15 cellular contexts compared by ENCODE assay signal in the genomic region with DNA sequence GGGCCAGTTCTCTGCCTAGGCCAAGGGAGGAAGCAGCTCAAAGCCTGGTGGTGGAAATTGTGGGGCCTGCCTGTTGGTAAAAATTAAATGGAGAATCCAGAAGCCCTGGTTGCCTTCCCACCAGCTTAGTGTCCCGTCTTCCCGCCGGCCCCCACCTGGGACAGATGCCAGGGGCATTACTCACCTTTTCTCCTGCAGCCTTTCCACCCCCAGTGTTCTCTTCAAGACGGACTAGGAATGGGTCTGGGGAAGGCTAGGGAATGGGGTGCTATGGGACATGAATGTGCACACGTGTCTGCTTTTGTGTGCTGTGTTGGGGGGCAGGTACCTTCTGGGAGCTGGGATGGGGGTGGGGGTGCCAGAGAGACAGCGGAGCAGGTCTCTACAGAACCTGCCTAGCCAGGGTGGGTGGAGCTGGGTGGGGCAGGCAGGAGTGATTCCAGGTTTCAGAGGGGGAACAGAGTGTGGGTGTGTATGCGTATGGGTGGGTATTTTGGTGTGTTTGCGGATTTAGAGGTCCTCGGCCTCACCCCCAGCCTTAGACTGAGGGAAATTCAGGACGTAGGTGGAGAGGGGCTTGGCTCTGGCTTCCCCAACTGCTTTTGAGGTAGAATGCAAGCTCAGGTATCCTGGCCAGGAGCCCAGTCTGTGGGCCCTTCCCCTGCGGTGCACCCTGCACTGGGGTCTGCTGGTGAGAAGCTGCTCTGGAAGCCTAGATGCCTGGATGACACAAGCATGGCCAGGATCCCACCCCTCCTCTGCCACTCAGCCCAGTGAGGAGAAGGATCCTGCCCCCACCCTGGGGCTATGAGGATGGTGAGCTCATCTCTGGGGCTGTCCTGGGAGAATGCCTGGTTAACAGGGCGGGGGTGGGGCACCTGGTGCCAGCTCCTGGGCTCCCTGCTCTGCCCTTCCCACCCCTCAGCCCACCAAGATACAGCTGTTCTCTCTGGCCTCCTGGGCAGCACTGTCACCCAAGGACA. TPM values are rescaled to one million over a fixed set of nuclear protein-coding genes. Genes with fewer than 3 reads are reported as not detected.
A peak's percentile ranks its signal among the peaks of the same experiment; 100 is the strongest.
DNase-seq lines count a peak whose midpoint lies in the region; ATAC-seq, FAIRE-seq and TF ChIP-seq lines count a peak whose summit lies in the region.
"Had no signal": no experiment of that assay in that cellular context is flagged by ENCODE, and none has a peak within 500 bp of the region (broad histone marks: within the 10 kb centered on the region; RNA-seq: fewer than 3 reads in every experiment).

No MANE protein-coding gene starts in this region.

- H3K4me1 ChIP-seq in keratinocyte (ENCODE audit: control insufficient read depth, extremely low read depth, insufficient read depth, low read length) (peaks cover 63% of the 10 kb centered on the region), vagina (peaks cover 32% of the 10 kb centered on the region)

- H3K27ac ChIP-seq in keratinocyte (ENCODE audit: control insufficient read depth, insufficient read depth, low read length) (peak overlapping the region; percentile 86), vagina (peak overlapping the region; percentile 41)

- H3K4me3 Mint-ChIP-seq in WTC11, result no peak overlapping the region
- H3K4me3 Mint-ChIP-seq: activated naive CD8-positive, alpha-beta T cell treated with anti-CD3 and anti-CD28 coated beads, Interleukin-2, amount 10 ng/mL, durations not matched to agents 7 days and 5 days; natural killer cell treated with Interleukin-12 subunit alpha and Interleukin-12 subunit beta and Interleukin-15 and Interleukin-18, amount 100 ng/mL, for 72 hours had no signal

- peak overlapping the region; percentile 65 for H3K9ac ChIP-seq in keratinocyte (ENCODE audit: control insufficient read depth, extremely low read depth, insufficient read depth, low read length)

- no peaks in the 10 kb centered on the region for H3K9me1 ChIP-seq in keratinocyte (ENCODE audit: control insufficient read depth, extremely low read depth, insufficient read depth, low read length)

- peaks cover 2% of the 10 kb centered on the region for H3K79me2 ChIP-seq in keratinocyte (ENCODE audit: control insufficient read depth, insufficient read depth, low read length)

- H3K27me3 Mint-ChIP-seq in WTC11 (ENCODE audit: low read depth), result no peaks in the 10 kb centered on the region
- H3K27me3 Mint-ChIP-seq: natural killer cell treated with Interleukin-12 subunit alpha and Interleukin-12 subunit beta and Interleukin-15 and Interleukin-18, amount 100 ng/mL, for 72 hours had no signal

- TF ChIP-seq POLR2A in vagina (IDR thresholded peaks at IDR 0.05), result no peak

- dilution Hi-C loops in keratinocyte (cut with MboI; ENCODE audit: extremely low pct_ligation_motif_present, low sequenced_read_pairs), result no loop called here

- H4K20me1 ChIP-seq in keratinocyte (ENCODE audit: control insufficient read depth, extremely low read depth, insufficient read depth, low read length), result no peaks in the 10 kb centered on the region

- H3K27me3 ChIP-seq in keratinocyte (ENCODE audit: control insufficient read depth, extremely low read depth, insufficient read depth, low read length) (no peaks in the 10 kb centered on the region), vagina (no peaks in the 10 kb centered on the region)

- CTCF ChIA-PET in WTC11 (lab: Charles Lee), result interaction anchor here (0.8 to 3.0 kb wide), 5 partner anchors 8 to 215 kb away, joined by 3 to 19 read pairs (median 7); no protein-coding TSS in a partner anchor

- peak overlapping the region; percentile 73 for H2AFZ ChIP-seq in keratinocyte (ENCODE audit: control insufficient read depth, low read length)

- TF ChIP-seq CTCF in WTC11 (IDR thresholded peaks at IDR 0.05) (no peak), keratinocyte (optimal IDR thresholded peaks at IDR 0.05 in 1 of 3, IDR thresholded peaks at IDR 0.05 in 1 of 3, conservative IDR thresholded peaks at IDR 0.05 in 1 of 3; ENCODE audit: extremely low read depth in 1 of 3, insufficient read depth in 2 of 3, low read length in 3 of 3) (no peak), vagina (IDR thresholded peaks at IDR 0.05) (no peak)

- H3K4me3 ChIP-seq in keratinocyte (ENCODE audit: control insufficient read depth in 2 of 3, extremely low read depth in 1 of 3, insufficient read depth in 2 of 3, low read depth in 1 of 3, low read length in 3 of 3), result peak overlapping the region; percentile 17 to 55 (median 52)
- no peak overlapping the region for H3K4me3 ChIP-seq in vagina

- FAIRE-seq in HTR-8/SVneo (lab: Jason Lieb, UNC) (no peak), keratinocyte (lab: Jason Lieb, UNC) (peak; percentile 91)
- FAIRE-seq: colon, TTC549 had no signal

- no peaks in the 10 kb centered on the region; the same call in 1 of the 2 replicates for H3K36me3 Mint-ChIP-seq in WTC11
- H3K36me3 Mint-ChIP-seq: activated naive CD8-positive, alpha-beta T cell treated with anti-CD3 and anti-CD28 coated beads, Interleukin-2, amount 10 ng/mL, durations not matched to agents 7 days and 5 days; natural killer cell treated with Interleukin-12 subunit alpha and Interleukin-12 subunit beta and Interleukin-15 and Interleukin-18, amount 100 ng/mL, for 72 hours had no signal

- H3K9me3 ChIP-seq in keratinocyte (ENCODE audit: control insufficient read depth, low read depth, low read length), result no peaks in the 10 kb centered on the region
- H3K9me3 ChIP-seq in vagina, result no peaks in the 10 kb centered on the region

- H3K36me3 ChIP-seq in keratinocyte (ENCODE audit: control insufficient read depth in 2 of 2, extremely low read depth in 1 of 2, insufficient read depth in 2 of 2, low read length in 2 of 2) (no peaks in the 10 kb centered on the region), vagina (no peaks in the 10 kb centered on the region)

- DNase-seq in HTR-8/SVneo (ENCODE audit: insufficient read length, low spot score) (peak; percentile 70), WTC11 (ENCODE audit: low spot score) (no peak), keratinocyte (ENCODE audit: low read depth, low spot score) (peak; percentile 75), vagina (ENCODE audit: extremely low spot score in 2 of 2) (no peak), AML-193 (lab: John Stamatoyannopoulos, UW) (no peak), HCEC 1CT (no peak)
- DNase-seq: activated naive CD8-positive, alpha-beta T cell treated with anti-CD3 and anti-CD28 coated beads, Interleukin-2, amount 10 ng/mL, durations not matched to agents 7 days and 5 days; NCI-H1105; NCI-H524 treated with DMSO at 0.1 percent for 48 hours; Right ventricle myocardium superior had no signal

- peak overlapping the region; percentile 61; the same call in 1 of the 2 replicates for H3K27ac Mint-ChIP-seq in WTC11
- H3K27ac Mint-ChIP-seq: activated naive CD8-positive, alpha-beta T cell treated with anti-CD3 and anti-CD28 coated beads, Interleukin-2, amount 10 ng/mL, durations not matched to agents 7 days and 5 days; natural killer cell treated with Interleukin-12 subunit alpha and Interleukin-12 subunit beta and Interleukin-15 and Interleukin-18, amount 100 ng/mL, for 72 hours had no signal

- ATAC-seq in WTC11 (no peak), HG02610 (IDR thresholded peaks at IDR 0.05; ENCODE audit: unreplicated experiment) (no peak)
- ATAC-seq: natural killer cell treated with Interleukin-12 subunit alpha and Interleukin-12 subunit beta and Interleukin-15 and Interleukin-18, amount 100 ng/mL, for 72 hours had no signal

- H3K4me1 Mint-ChIP-seq in WTC11, result peaks cover 86% of the 10 kb centered on the region
- H3K4me1 Mint-ChIP-seq: activated naive CD8-positive, alpha-beta T cell treated with anti-CD3 and anti-CD28 coated beads, Interleukin-2, amount 10 ng/mL, durations not matched to agents 7 days and 5 days had no signal

- no peaks in the 10 kb centered on the region for H3K9me3 Mint-ChIP-seq in WTC11
- H3K9me3 Mint-ChIP-seq: activated naive CD8-positive, alpha-beta T cell treated with anti-CD3 and anti-CD28 coated beads, Interleukin-2, amount 10 ng/mL, durations not matched to agents 7 days and 5 days; natural killer cell treated with Interleukin-12 subunit alpha and Interleukin-12 subunit beta and Interleukin-15 and Interleukin-18, amount 100 ng/mL, for 72 hours had no signal

- peak overlapping the region; percentile 90 for H3K4me2 ChIP-seq in keratinocyte (ENCODE audit: control insufficient read depth, extremely low read depth, insufficient read depth, low read depth, low read length)

- POLR2A ChIA-PET in WTC11 (lab: Charles Lee), result interaction anchor here (0.9 kb wide), 2 partner anchors 27 to 29 kb away, joined by 3 to 5 read pairs; no protein-coding TSS in a partner anchor

- intact Hi-C loops in vagina (cut with DNase I), result no loop called here

TF ChIP-seq in WTC11, 78 proteins besides CTCF, POLR2A, EP300 and RAD21 (continues in another document):
- TF ChIP-seq GABPB1 (CRISPR knock-in tag; IDR thresholded peaks at IDR 0.05) (no peak), PRRX2 (CRISPR knock-in tag; IDR thresholded peaks at IDR 0.05) (no peak)

RNA-seq across cellular contexts. Expression of a gene that starts 7.7 kb away (rescaled TPM):
- 68.0 to 69.7 TPM (median 68.6 TPM) in 3 replicates for total RNA-seq in WTC11 (2021)
- polyA plus RNA-seq in keratinocyte, result 10.9 to 17.6 TPM (median 11.4 TPM) in 3 replicates
- 2.7 TPM for polyA plus RNA-seq in keratinocyte (2011; ENCODE audit: low read depth)
- polyA plus RNA-seq in keratinocyte (2011; cell fraction: cytosol; rRNA removed), result 8.4 and 8.7 TPM in 2 replicates
- polyA plus RNA-seq in keratinocyte (2011; cell fraction: nucleus; rRNA removed), result 32.2 and 38.0 TPM in 2 replicates
- 6.7 and 11.3 TPM in 2 replicates for polyA plus RNA-seq in keratinocyte (2012; ENCODE audit: low replicate concordance)
- polyA minus RNA-seq in keratinocyte, result 11.8 to 19.0 TPM (median 16.6 TPM) in 3 replicates
- 7.1 TPM for polyA minus RNA-seq in keratinocyte (2011; cell fraction: cytosol; rRNA and poly(A)+ RNA removed)
- 9.5 and 14.1 TPM in 2 replicates for polyA minus RNA-seq in keratinocyte (2011; cell fraction: nucleus; rRNA and poly(A)+ RNA removed)
- 11.0 TPM for total RNA-seq in vagina
- total RNA-seq: fibroblast of villous mesenchyme; natural killer cell treated with Interleukin-12 subunit alpha and Interleukin-12 subunit beta and Interleukin-15 and Interleukin-18, amount 100 ng/mL, for 72 hours had no signal

RNA-seq across cellular contexts. Expression of a gene that starts 41.2 kb away (rescaled TPM):
- total RNA-seq in WTC11 (2021) (0.69 to 0.70 TPM (median 0.69 TPM) in 3 replicates), vagina (not detected)
- polyA plus RNA-seq in keratinocyte, result 0.10 to 0.17 TPM (median 0.13 TPM) in 3 replicates
- polyA plus RNA-seq in keratinocyte (2011; ENCODE audit: low read depth), result not detected
- 0.03 and 0.11 TPM in 2 replicates for polyA plus RNA-seq in keratinocyte (2011; cell fraction: cytosol; rRNA removed)
- 0.53 and 0.62 TPM in 2 replicates for polyA plus RNA-seq in keratinocyte (2011; cell fraction: nucleus; rRNA removed)
- polyA plus RNA-seq in keratinocyte (2012; ENCODE audit: low replicate concordance), result 0.03 and 0.27 TPM in 2 replicates
- 0.07 to 0.22 TPM (median 0.16 TPM) in 3 replicates for polyA minus RNA-seq in keratinocyte
- not detected for polyA minus RNA-seq in keratinocyte (2011; cell fraction: cytosol; rRNA and poly(A)+ RNA removed)
- 0.23 TPM in 1 of 2 replicates, not detected in the other for polyA minus RNA-seq in keratinocyte (2011; cell fraction: nucleus; rRNA and poly(A)+ RNA removed)
- total RNA-seq: fibroblast of villous mesenchyme, Right ventricle myocardium superior had no signal

Comparison
In these comparisons a context has a peak if more than half of its experiments do, and no peak if none do; other contexts are left out.
1. DNase-seq: peak in HTR-8/SVneo (single experiment) and keratinocyte (single experiment); none in WTC11 (single experiment), vagina (0 of 2), AML-193 (0 of 2) and HCEC 1CT (single experiment).
2. H3K4me3 ChIP-seq: peak in keratinocyte (3 of 3); none in vagina (0 of 2).